Comparison of ENCODE assay signal across 8 cellular contexts in the genomic region with DNA sequence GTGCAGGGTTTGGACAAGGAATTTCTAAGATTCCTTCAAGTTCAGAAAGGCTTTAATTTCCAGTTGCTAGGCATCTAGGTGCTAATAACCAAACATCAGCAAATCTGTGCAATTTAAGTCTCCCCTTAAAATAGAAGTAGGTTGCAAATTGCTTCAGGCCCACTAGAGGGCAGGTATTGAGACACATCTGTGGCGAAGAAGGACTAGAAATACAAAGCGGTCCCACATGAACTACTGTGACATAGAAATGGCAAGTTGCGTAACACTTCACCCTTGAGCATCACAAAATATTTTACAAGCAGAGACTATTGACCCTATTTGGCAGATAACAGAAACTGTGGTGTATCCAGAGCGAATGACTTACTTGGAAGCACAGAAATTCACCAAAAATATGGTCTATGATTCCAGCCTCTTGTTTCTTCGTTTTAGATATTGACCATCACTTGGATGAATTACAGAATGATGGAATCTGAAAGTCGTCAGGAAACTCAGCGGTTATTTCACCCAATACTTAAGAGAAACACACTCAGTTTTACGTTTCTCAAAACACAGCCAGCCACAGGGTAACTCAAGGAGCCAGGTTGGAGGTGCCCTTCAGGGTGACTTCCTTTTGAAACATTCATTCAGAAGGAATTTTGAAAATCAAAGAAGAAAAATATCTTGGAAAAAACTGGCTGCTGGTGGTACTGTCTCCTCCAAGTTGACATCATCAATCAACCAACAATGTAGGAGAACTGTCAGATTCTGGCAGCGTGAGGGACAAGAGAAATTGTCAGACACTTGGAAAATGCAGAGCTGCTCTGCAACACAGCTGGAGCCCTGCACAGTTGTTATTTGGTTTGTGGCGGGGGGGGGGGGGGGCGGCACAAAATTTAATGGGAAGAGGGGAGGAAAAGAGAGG.
DNase-seq lines count a peak whose midpoint lies in the region; ATAC-seq and TF ChIP-seq lines count a peak whose summit lies in the region.

No MANE protein-coding gene starts in this region.

- H3K36me3 ChIP-seq in transverse colon = no peaks in the 10 kb centered on the region

- no peaks in the 10 kb centered on the region for H3K36me3 Mint-ChIP-seq in endothelial cell (ENCODE audit: low read depth, unreplicated experiment)

- no peak overlapping the region for H3K4me3 ChIP-seq in transverse colon

- no peaks in the 10 kb centered on the region for H3K9me3 Mint-ChIP-seq in endothelial cell (ENCODE audit: unreplicated experiment)

- no peak for TF ChIP-seq EP300 in transverse colon (IDR thresholded peaks at IDR 0.05; ENCODE audit: low read depth)

- no peak for TF ChIP-seq POLR2A in transverse colon (IDR thresholded peaks at IDR 0.05)

- DNase-seq in COR-L47 (lab: John Stamatoyannopoulos, UW) = peak; percentile 21
- DNase-seq in NCI-H1694 (lab: John Stamatoyannopoulos, UW) = peak; percentile 27
- DNase-seq in endothelial cell (ENCODE audit: low spot score) = peak; percentile 26
- no peak for DNase-seq in transverse colon
- no peak for DNase-seq in NCI-H1048 (lab: John Stamatoyannopoulos, UW)

- H3K27ac Mint-ChIP-seq in endothelial cell (ENCODE audit: unreplicated experiment) = no peak overlapping the region

- 61 to 64% methylated on average over 8 to 11 of the region's 11 CpGs for WGBS in transverse colon (ENCODE audit: low coverage in 1 of 2), 2 donors

- in situ Hi-C loops in transverse colon (cut with MboI; ENCODE audit: low pct_ligation_motif_present in 1 of 4, low pct_unique_long_range_greater_than_20kb in 1 of 4, low sequenced_read_pairs in 3 of 4) = no loop called here

- no peak overlapping the region for H3K27ac ChIP-seq in transverse colon

- H3K9me3 ChIP-seq in transverse colon = no peaks in the 10 kb centered on the region

- H3K27me3 ChIP-seq in transverse colon = no peaks in the 10 kb centered on the region

- no peaks in the 10 kb centered on the region for H3K4me1 ChIP-seq in transverse colon

- no peak overlapping the region for H3K4me3 Mint-ChIP-seq in endothelial cell (ENCODE audit: unreplicated experiment)

- TF ChIP-seq CTCF in endothelial cell (IDR thresholded peaks at IDR 0.05; ENCODE audit: unreplicated experiment) (peak; percentile 76), transverse colon (IDR thresholded peaks at IDR 0.05) (peak in 3 of 5 experiments; percentile 9 to 23 (median 11))

- H3K4me1 Mint-ChIP-seq in endothelial cell (ENCODE audit: unreplicated experiment) = no peaks in the 10 kb centered on the region

- intact Hi-C loops in transverse colon (cut with DNase I; ENCODE audit: low total_unique reads) = no loop called here

- peaks cover 4% of the 10 kb centered on the region for H3K27me3 Mint-ChIP-seq in endothelial cell (ENCODE audit: unreplicated experiment)

- peak; percentile 46 for ATAC-seq in GM18873 (IDR thresholded peaks at IDR 0.05; ENCODE audit: low FRiP score, unreplicated experiment)
- ATAC-seq in HG03025 (IDR thresholded peaks at IDR 0.05; ENCODE audit: low FRiP score, unreplicated experiment) = no peak
- no peak for ATAC-seq in HG02840 (IDR thresholded peaks at IDR 0.05; ENCODE audit: low FRiP score, unreplicated experiment)

Comparison
In these comparisons a context has a peak if more than half of its experiments do, and no peak if none do; other contexts are left out.
1. DNase-seq: peak in COR-L47 (single experiment), NCI-H1694 (single experiment) and endothelial cell (single experiment); none in transverse colon (single experiment) and NCI-H1048 (single experiment).